Comparison of ENCODE assay signal across 10 cellular contexts in genomic region chrX:110442631-110443030, GRCh38.
DNase-seq lines count a peak whose midpoint lies in the region; ATAC-seq, FAIRE-seq and TF ChIP-seq lines count a peak whose summit lies in the region.
"Had no signal": no experiment of that assay in that cellular context is flagged by ENCODE, and none has a peak within 500 bp of the region (broad histone marks: within the 10 kb centered on the region; RNA-seq: fewer than 3 reads in every experiment).

No MANE protein-coding gene starts in this region.

- dilution Hi-C loops in IMR-90 (cut with HindIII; ENCODE audit: low sequenced_read_pairs, unreplicated experiment) = no loop called here

- H3K9ac ChIP-seq in IMR-90 (ENCODE audit: low read depth, low read length) (no peak overlapping the region), kidney (ENCODE audit: low read length in 2 of 2) (no peak overlapping the region)
- H3K9ac ChIP-seq: parathyroid adenoma had no signal

- no peaks in the 10 kb centered on the region for H3K79me1 ChIP-seq in IMR-90 (ENCODE audit: low read depth in 1 of 2, low read length in 2 of 2)

- in situ Hi-C loops in IMR-90 (cut with MboI; ENCODE audit: low sequenced_read_pairs) = no loop called here

- H4K20me1 ChIP-seq in IMR-90 (ENCODE audit: insufficient read depth, low read length) = no peaks in the 10 kb centered on the region

- no peak overlapping the region for H4K91ac ChIP-seq in IMR-90 (ENCODE audit: insufficient read depth, low read depth, low read length)

- ATAC-seq in GM21528 (IDR thresholded peaks at IDR 0.05; ENCODE audit: low FRiP score, unreplicated experiment) = peak; percentile 68
- no peak; the same call in 1 of the 2 replicates for ATAC-seq in IMR-90 (ENCODE audit: low read depth)
- ATAC-seq in mucosa of descending colon = peak; percentile 62
- no peak for ATAC-seq in effector memory CD8-positive, alpha-beta T cell (replicated peaks)

- no peaks in the 10 kb centered on the region for H3K9me3 Mint-ChIP-seq in effector memory CD8-positive, alpha-beta T cell

- H2BK15ac ChIP-seq in IMR-90 (ENCODE audit: low read depth, low read length) = no peak overlapping the region

- no peak overlapping the region for H3K4me3 Mint-ChIP-seq in effector memory CD8-positive, alpha-beta T cell
- H3K4me3 Mint-ChIP-seq: B cell had no signal

- H2BK5ac ChIP-seq in IMR-90 (ENCODE audit: low read depth, low read length, poor library complexity, severe bottlenecking) = no peak overlapping the region

- TF ChIP-seq POLR2A in IMR-90 (IDR thresholded peaks at IDR 0.05; ENCODE audit: low read depth, low read length) = no peak

- no peak overlapping the region for H3K27ac ChIP-seq in IMR-90 (ENCODE audit: insufficient read depth, low read length)
- H3K27ac ChIP-seq in kidney (ENCODE audit: low read depth in 2 of 2, low read length in 2 of 2) = no peak overlapping the region
- H3K27ac ChIP-seq: parathyroid adenoma had no signal

- TF ChIP-seq CTCF in IMR-90 (conservative IDR thresholded peaks at IDR 0.05; ENCODE audit: low read depth, low read length) (0 out of 2 replicates have a peak, but pooled peaks have one; percentile 15), mucosa of descending colon (IDR thresholded peaks at IDR 0.05) (no peak), kidney (IDR thresholded peaks at IDR 0.05; ENCODE audit: borderline replicate concordance, extremely low read depth, insufficient read depth) (no peak)

- POLR2A ChIA-PET in IMR-90 (lab: Charles Lee; ENCODE audit: unreplicated experiment) = no interaction called here

- H3K18ac ChIP-seq in IMR-90 (ENCODE audit: low read depth, low read length) = no peak overlapping the region

- TF ChIP-seq RAD21 in IMR-90 (IDR thresholded peaks at IDR 0.05; ENCODE audit: low read length) = no peak

- no peaks in the 10 kb centered on the region for H3K9me3 ChIP-seq in IMR-90 (ENCODE audit: control insufficient read depth, insufficient read depth, low read length)
- H3K9me3 ChIP-seq in mucosa of descending colon = no peaks in the 10 kb centered on the region
- H3K9me3 ChIP-seq in kidney (ENCODE audit: control insufficient read depth in 1 of 2, low read length in 2 of 2) = no peaks in the 10 kb centered on the region

- H2AFZ ChIP-seq in IMR-90 (replicated peaks; ENCODE audit: low read length, poor library complexity) = no peak overlapping the region
- H2AFZ ChIP-seq: parathyroid adenoma had no signal

- H3K23ac ChIP-seq in IMR-90 (ENCODE audit: low read depth, low read length) = no peak overlapping the region

- H3K27me3 Mint-ChIP-seq in effector memory CD8-positive, alpha-beta T cell = peaks cover 17 to 41% of the 10 kb centered on the region in 2 donors

- H3K4ac ChIP-seq in IMR-90 (ENCODE audit: low read depth, low read length) = no peak overlapping the region

- H3K14ac ChIP-seq in IMR-90 (replicated peaks; ENCODE audit: low read depth, low read length) = no peak overlapping the region

- H3K4me3 ChIP-seq in IMR-90 (ENCODE audit: insufficient read depth, low read depth, low read length) = no peak overlapping the region
- H3K4me3 ChIP-seq in mucosa of descending colon = no peak overlapping the region
- H3K4me3 ChIP-seq in kidney (ENCODE audit: low read length in 2 of 2) = no peak overlapping the region

- H3K9me1 ChIP-seq in IMR-90 (ENCODE audit: insufficient read depth, low read length) = no peaks in the 10 kb centered on the region

- no peak overlapping the region for H3K56ac ChIP-seq in IMR-90 (ENCODE audit: extremely low read depth, insufficient read depth, low read length)

- H2AK5ac ChIP-seq in IMR-90 (ENCODE audit: low read depth, low read length) = no peak overlapping the region

- no peaks in the 10 kb centered on the region for H3K4me1 Mint-ChIP-seq in effector memory CD8-positive, alpha-beta T cell (ENCODE audit: low read depth in 2 of 2)
- H3K4me1 Mint-ChIP-seq: B cell had no signal

- H3K27me3 ChIP-seq in IMR-90 (ENCODE audit: control insufficient read depth, insufficient read depth, low read length) = peaks cover 55% of the 10 kb centered on the region

- FAIRE-seq in kidney (lab: Jason Lieb, UNC) = no peak

- BruUV-seq in IMR-90 (replicated peaks; lab: Mats Ljungman, UMichigan) = no TSS peak

- no peak overlapping the region for H3K27ac Mint-ChIP-seq in effector memory CD8-positive, alpha-beta T cell
- H3K27ac Mint-ChIP-seq: B cell had no signal

- H3K4me2 ChIP-seq in IMR-90 (ENCODE audit: low read depth, low read length) = no peak overlapping the region

- CTCF ChIA-PET in IMR-90 (lab: Yijun Ruan, JAX) = no interaction called here

- no peaks in the 10 kb centered on the region for H3K36me3 ChIP-seq in IMR-90 (ENCODE audit: control insufficient read depth, insufficient read depth, low read length)
- no peaks in the 10 kb centered on the region for H3K36me3 ChIP-seq in mucosa of descending colon (ENCODE audit: low read depth)
- no peaks in the 10 kb centered on the region for H3K36me3 ChIP-seq in kidney (ENCODE audit: control insufficient read depth in 1 of 2, insufficient read depth in 2 of 2, low read length in 2 of 2)

- H3K4me1 ChIP-seq in IMR-90 (ENCODE audit: control insufficient read depth, insufficient read depth, low read length) = no peaks in the 10 kb centered on the region
- H3K4me1 ChIP-seq in mucosa of descending colon (ENCODE audit: low read depth) = no peaks in the 10 kb centered on the region
- no peaks in the 10 kb centered on the region for H3K4me1 ChIP-seq in kidney (ENCODE audit: control insufficient read depth in 1 of 2, insufficient read depth in 1 of 2, low read depth in 1 of 2, low read length in 2 of 2)
- H3K4me1 ChIP-seq: parathyroid adenoma had no signal

- no peak overlapping the region for H4K8ac ChIP-seq in IMR-90 (ENCODE audit: low read depth in 2 of 2, low read length in 2 of 2)

- H2BK20ac ChIP-seq in IMR-90 (ENCODE audit: low read depth, low read length) = no peak overlapping the region

- intact Hi-C loops in IMR-90 (cut with micrococcal nuclease) (no loop called here), mucosa of descending colon (cut with DNase I, micrococcal nuclease) (loop anchor here in 1 of 2 donors (5.0 kb wide), 1 partner anchor 400 kb away; no protein-coding TSS in a partner anchor), kidney (cut with DNase I) (no loop called here)

- no peak overlapping the region for H2BK120ac ChIP-seq in IMR-90 (ENCODE audit: low read depth, low read length)

- H2AK9ac ChIP-seq in IMR-90 (replicated peaks; ENCODE audit: low read depth, low read length, poor library complexity) = no peak overlapping the region

- H4K5ac ChIP-seq in IMR-90 (ENCODE audit: low read depth, low read length) = no peak overlapping the region

- no CpG with 5 or more reads among the region's 1 CpG for WGBS in IMR-90 (ENCODE audit: extremely low coverage in 2 of 2, insufficient read length in 1 of 2), 2 experiments

- DNase-seq in NCI-H1417 (lab: John Stamatoyannopoulos, UW) (peak; percentile 20 to 47 (median 23)), NCI-H1417 treated with DMSO at 0.1 percent for 48 hours (lab: John Stamatoyannopoulos, UW) (no peak), IMR-90 (peak; percentile 11), UCSD-AML1 (lab: John Stamatoyannopoulos, UW; ENCODE audit: unreplicated experiment) (peak; percentile 11), mucosa of descending colon (peak in 1 of 3 donors; percentile 8), kidney (no peak)
- DNase-seq in effector memory CD8-positive, alpha-beta T cell = no peak

- no peaks in the 10 kb centered on the region for H3K36me3 Mint-ChIP-seq in effector memory CD8-positive, alpha-beta T cell (ENCODE audit: insufficient read depth)

TF ChIP-seq in IMR-90, 13 proteins besides CTCF, POLR2A, EP300 and RAD21:
- TF ChIP-seq RCOR1 (IDR thresholded peaks at IDR 0.05; ENCODE audit: insufficient replicate concordance, low read length) = no peak
- TF ChIP-seq USF2 (IDR thresholded peaks at IDR 0.05; ENCODE audit: low read depth, low read length) = peak; percentile 77

Comparison
In these comparisons a context has a peak if more than half of its experiments do, and no peak if none do; other contexts are left out.
1. DNase-seq: peak in NCI-H1417 (3 of 3), IMR-90 (single experiment) and UCSD-AML1 (single experiment); none in NCI-H1417 treated with DMSO at 0.1 percent for 48 hours (single experiment), effector memory CD8-positive, alpha-beta T cell (0 of 3) and kidney (single experiment).
2. ATAC-seq: peak in GM21528 (single experiment) and mucosa of descending colon (single experiment); none in IMR-90 (single experiment) and effector memory CD8-positive, alpha-beta T cell (single experiment).